In genomic region chr16:17357302-17358062, GRCh38 we compare ENCODE assay signal across 28 cellular contexts.
DNase-seq lines count a peak whose midpoint lies in the region; ATAC-seq lines count a peak whose summit lies in the region.
"Had no signal": no experiment of that assay in that cellular context is flagged by ENCODE, and none has a peak within 500 bp of the region (broad histone marks: within the 10 kb centered on the region; RNA-seq: fewer than 3 reads in every experiment).

No MANE protein-coding gene starts in this region.

- peaks cover 2% of the 10 kb centered on the region for H3K79me1 ChIP-seq in neuronal stem cell (ENCODE audit: low read depth, low read length)

- peaks cover 4 to 14% (median 5%) of the 10 kb centered on the region in 3 donors for H3K36me3 Mint-ChIP-seq in CD8-positive, alpha-beta memory T cell
- H3K36me3 Mint-ChIP-seq in central memory CD8-positive, alpha-beta T cell (ENCODE audit: insufficient read depth), result peaks cover 1% of the 10 kb centered on the region

- no peak overlapping the region for H2BK12ac ChIP-seq in neuronal stem cell (ENCODE audit: low read length)

- H3K9ac ChIP-seq in neuronal stem cell (ENCODE audit: low read depth, low read length, poor library complexity), result no peak overlapping the region

- peak overlapping the region; percentile 46 for H4K91ac ChIP-seq in neuronal stem cell (ENCODE audit: low read depth, low read length, poor library complexity)

- H3K27me3 Mint-ChIP-seq in CD8-positive, alpha-beta memory T cell, result no peaks in the 10 kb centered on the region
- H3K27me3 Mint-ChIP-seq in central memory CD8-positive, alpha-beta T cell, result no peaks in the 10 kb centered on the region
- H3K27me3 Mint-ChIP-seq: stimulated activated memory B cell treated with anti-CD40 and anti-IgM and Interleukin-4, amounts not matched to agents 10 μg/mL and 1 μg/mL and 100 μg/mL, for 72 hours had no signal

- WGBS in neuronal stem cell (ENCODE audit: extremely low coverage in 2 of 2, insufficient read length in 2 of 2, insufficient replicate concordance in 1 of 2), 2 donors, result no CpG with 5 or more reads among the region's 14 CpGs

- ATAC-seq in central memory CD8-positive, alpha-beta T cell (replicated peaks; ENCODE audit: extremely low read depth, poor library complexity, severe bottlenecking), result no peak
- ATAC-seq in HG03139 (IDR thresholded peaks at IDR 0.05; ENCODE audit: unreplicated experiment) (no peak), HG03439 (IDR thresholded peaks at IDR 0.05; ENCODE audit: unreplicated experiment) (no peak)
- ATAC-seq: lower lobe of right lung; stimulated activated memory B cell treated with anti-CD40 and anti-IgM and Interleukin-4, amounts not matched to agents 10 μg/mL and 1 μg/mL and 100 μg/mL, for 72 hours had no signal

- no peaks in the 10 kb centered on the region for H3K36me3 ChIP-seq in CD8-positive, alpha-beta memory T cell (ENCODE audit: insufficient read depth, low read length)
- no peaks in the 10 kb centered on the region for H3K36me3 ChIP-seq in neuronal stem cell (replicated peaks in 1 of 2; ENCODE audit: control insufficient read depth in 2 of 2, insufficient read depth in 2 of 2, low read length in 2 of 2)
- H3K36me3 ChIP-seq: cardiac muscle cell, lower lobe of right lung, thoracic aorta, WERI-Rb-1 had no signal

- CTCF ChIA-PET in CD8-positive, alpha-beta memory T cell (lab: Charles Lee), result no interaction called here

- H3K4me3 ChIP-seq in CD8-positive, alpha-beta memory T cell (ENCODE audit: low read length), result no peak overlapping the region
- H3K4me3 ChIP-seq in neuronal stem cell (ENCODE audit: low read length in 2 of 2), result no peak overlapping the region
- H3K4me3 ChIP-seq: cardiac muscle cell, lower lobe of right lung, SK-N-MC, thoracic aorta had no signal

- H3K27ac ChIP-seq in CD8-positive, alpha-beta memory T cell (ENCODE audit: low read depth, low read length), result no peak overlapping the region
- no peak overlapping the region for H3K27ac ChIP-seq in neuronal stem cell (replicated peaks; ENCODE audit: low read length)
- H3K27ac ChIP-seq: cardiac muscle cell, lower lobe of right lung, RWPE1, SK-N-MC, WERI-Rb-1 had no signal

- no peak overlapping the region for H2BK120ac ChIP-seq in neuronal stem cell (ENCODE audit: low read depth, low read length)

- H2AFZ ChIP-seq in neuronal stem cell (ENCODE audit: low read length), result no peak overlapping the region

- H3K4me3 Mint-ChIP-seq in CD8-positive, alpha-beta memory T cell, result peak overlapping the region in 3 of 7 donors; percentile 39 to 50 (median 48)
- H3K4me3 Mint-ChIP-seq in central memory CD8-positive, alpha-beta T cell, result no peak overlapping the region
- H3K4me3 Mint-ChIP-seq: stimulated activated memory B cell treated with anti-CD40 and anti-IgM and Interleukin-4, amounts not matched to agents 10 μg/mL and 1 μg/mL and 100 μg/mL, for 72 hours had no signal

- H3K4me1 ChIP-seq in CD8-positive, alpha-beta memory T cell (ENCODE audit: insufficient read depth, low read length), result peaks cover 53% of the 10 kb centered on the region
- H3K4me1 ChIP-seq in neuronal stem cell (ENCODE audit: control insufficient read depth in 2 of 2, insufficient read depth in 1 of 2, low read depth in 1 of 2, low read length in 2 of 2), result peaks cover 26 to 32% of the 10 kb centered on the region in 2 donors

- peak overlapping the region; percentile 19 for H2BK15ac ChIP-seq in neuronal stem cell (ENCODE audit: low read length)

- POLR2A ChIA-PET in CD8-positive, alpha-beta memory T cell (lab: Charles Lee), result interaction anchor here (0.7 kb wide), 1 partner anchor 62 kb away, joined by 3 read pairs; no protein-coding TSS in a partner anchor

- DNase-seq in CD1c-positive myeloid dendritic cell (ENCODE audit: extremely low spot score) (peak; percentile 73), neuronal stem cell (ENCODE audit: low spot score) (no peak), NCI-H446 (lab: John Stamatoyannopoulos, UW) (no peak)
- DNase-seq in CD8-positive, alpha-beta memory T cell, result no peak
- DNase-seq in central memory CD8-positive, alpha-beta T cell (ENCODE audit: low spot score in 2 of 2), result no peak
- DNase-seq: activated CD4-positive, alpha-beta T cell treated with anti-CD3 and anti-CD28 coated beads, Interleukin-2, amount 50 U/mL, for 1 hour; activated CD8-positive, alpha-beta memory T cell treated with anti-CD3 and anti-CD28 coated beads, Interleukin-2, amount 50 U/mL, for 48 hours; activated effector memory CD4-positive, alpha-beta T cell treated with anti-CD3 and anti-CD28 coated beads, Interleukin-2, amount 50 U/mL, for 16 hours; anterior cingulate cortex; COR-L47; dermis blood vessel endothelial cell; DMS79 treated with DMSO at 0.1 percent for 48 hours; NCI-H1105 treated with DMSO at 0.1 percent for 48 hours; NCI-H2029 treated with DMSO at 0.1 percent for 48 hours; NCI-H2227 treated with DMSO at 0.1 percent for 48 hours; NCI-H82; occipital lobe; small intestine; stimulated activated CD4-positive, alpha-beta T cell treated with anti-CD3 and anti-CD28 coated beads, Interleukin-2, amount 100 ng/mL, for 48 hours; WERI-Rb-1 had no signal

- no peaks in the 10 kb centered on the region for H3K9me3 ChIP-seq in CD8-positive, alpha-beta memory T cell (ENCODE audit: low read length)
- no peaks in the 10 kb centered on the region for H3K9me3 ChIP-seq in neuronal stem cell (replicated peaks in 1 of 2; ENCODE audit: control insufficient read depth in 2 of 2, insufficient read depth in 1 of 2, low read depth in 1 of 2, low read length in 2 of 2)
- H3K9me3 ChIP-seq: lower lobe of right lung, thoracic aorta had no signal

- H2BK5ac ChIP-seq in neuronal stem cell (ENCODE audit: low read length), result no peak overlapping the region

- H3K18ac ChIP-seq in neuronal stem cell (ENCODE audit: low read length), result peak overlapping the region; percentile 87

- H3K4me2 ChIP-seq in neuronal stem cell (ENCODE audit: insufficient read depth, low read length, poor library complexity, severe bottlenecking), result no peak overlapping the region

- H2AK5ac ChIP-seq in neuronal stem cell (ENCODE audit: low read depth, low read length), result peak overlapping the region; percentile 65

- H3K4ac ChIP-seq in neuronal stem cell (ENCODE audit: low read length), result no peak overlapping the region

- peak overlapping the region; percentile 61 for H3K14ac ChIP-seq in neuronal stem cell (ENCODE audit: low read length)

- H3K27me3 ChIP-seq in CD8-positive, alpha-beta memory T cell (ENCODE audit: insufficient read depth, low read length, poor library complexity, severe bottlenecking), result no peaks in the 10 kb centered on the region
- no peaks in the 10 kb centered on the region for H3K27me3 ChIP-seq in neuronal stem cell (ENCODE audit: control insufficient read depth in 3 of 3, insufficient read depth in 3 of 3, low read depth in 1 of 3, low read length in 3 of 3)
- H3K27me3 ChIP-seq: cardiac muscle cell had no signal

- H3K23ac ChIP-seq in neuronal stem cell (ENCODE audit: low read depth, low read length, poor library complexity), result no peak overlapping the region

- no peaks in the 10 kb centered on the region for H3K9me3 Mint-ChIP-seq in CD8-positive, alpha-beta memory T cell
- no peaks in the 10 kb centered on the region for H3K9me3 Mint-ChIP-seq in central memory CD8-positive, alpha-beta T cell
- H3K9me3 Mint-ChIP-seq: stimulated activated memory B cell treated with anti-CD40 and anti-IgM and Interleukin-4, amounts not matched to agents 10 μg/mL and 1 μg/mL and 100 μg/mL, for 72 hours had no signal

- H3K27ac Mint-ChIP-seq in CD8-positive, alpha-beta memory T cell, result peak overlapping the region in 6 of 8 donors; percentile 54 to 72 (median 66)
- H3K27ac Mint-ChIP-seq in central memory CD8-positive, alpha-beta T cell (ENCODE audit: low read depth), result peak overlapping the region; percentile 66

- no peak overlapping the region for H4K8ac ChIP-seq in neuronal stem cell (ENCODE audit: low read depth, low read length)

- peaks cover 51 to 72% (median 57%) of the 10 kb centered on the region in 3 donors for H3K4me1 Mint-ChIP-seq in CD8-positive, alpha-beta memory T cell
- peaks cover 66% of the 10 kb centered on the region for H3K4me1 Mint-ChIP-seq in central memory CD8-positive, alpha-beta T cell
